1 cellular context compared by ENCODE assay signal in the genomic region with DNA sequence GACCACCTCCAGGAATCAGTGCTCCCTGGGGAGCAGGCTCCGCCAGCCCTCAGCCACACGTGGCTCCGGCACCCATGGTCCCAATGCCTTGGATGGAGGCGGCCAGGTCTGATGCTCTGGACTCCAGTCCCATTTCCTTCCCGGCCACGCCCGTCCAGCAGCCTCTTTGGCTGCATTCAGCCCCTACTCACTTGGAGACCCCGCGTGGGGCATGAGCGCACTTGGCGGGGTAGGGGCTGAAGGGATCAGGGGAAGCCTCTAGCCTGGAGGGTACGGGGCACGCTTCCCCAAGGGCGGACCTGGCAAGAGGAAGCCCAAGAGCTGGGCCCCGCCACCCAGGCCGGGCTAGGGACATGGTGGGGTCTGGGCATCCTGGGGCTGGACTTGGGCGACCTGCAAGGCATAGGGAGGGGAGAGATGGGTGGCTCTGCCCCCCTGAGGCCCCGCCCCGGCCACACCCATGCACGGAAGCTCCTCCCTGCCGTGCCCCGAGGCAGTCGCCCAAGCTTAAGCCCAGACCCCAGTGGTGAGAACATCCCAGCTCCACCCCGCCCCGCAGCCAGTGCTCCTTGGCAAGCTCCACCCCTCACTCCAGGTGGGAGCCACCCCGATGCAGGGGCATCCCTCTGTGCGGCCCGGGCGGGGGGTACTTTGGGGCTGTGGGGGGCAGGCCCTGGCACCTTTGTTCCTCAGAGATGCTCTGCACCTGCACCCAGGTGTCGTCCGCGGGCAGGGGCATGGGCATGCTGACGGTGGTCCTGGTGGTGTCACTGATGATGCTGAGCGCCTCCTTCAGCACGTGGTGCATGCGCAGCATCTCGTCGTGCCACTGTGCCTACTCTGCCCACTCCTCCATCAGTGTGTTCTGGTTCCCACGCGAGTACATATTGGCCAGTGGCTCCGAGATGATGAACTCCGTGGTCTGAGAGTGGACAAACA.
TF ChIP-seq lines count a peak whose summit lies in the region.

No MANE protein-coding gene starts in this region.

TF ChIP-seq in GM23338, 12 proteins besides CTCF, POLR2A, EP300 and RAD21:
- TF ChIP-seq ZNF114 (CRISPR knock-in tag; IDR thresholded peaks at IDR 0.05), result no peak
- TF ChIP-seq STAT1 (IDR thresholded peaks at IDR 0.05; ENCODE audit: unreplicated experiment), result no peak
